In the genomic region with DNA sequence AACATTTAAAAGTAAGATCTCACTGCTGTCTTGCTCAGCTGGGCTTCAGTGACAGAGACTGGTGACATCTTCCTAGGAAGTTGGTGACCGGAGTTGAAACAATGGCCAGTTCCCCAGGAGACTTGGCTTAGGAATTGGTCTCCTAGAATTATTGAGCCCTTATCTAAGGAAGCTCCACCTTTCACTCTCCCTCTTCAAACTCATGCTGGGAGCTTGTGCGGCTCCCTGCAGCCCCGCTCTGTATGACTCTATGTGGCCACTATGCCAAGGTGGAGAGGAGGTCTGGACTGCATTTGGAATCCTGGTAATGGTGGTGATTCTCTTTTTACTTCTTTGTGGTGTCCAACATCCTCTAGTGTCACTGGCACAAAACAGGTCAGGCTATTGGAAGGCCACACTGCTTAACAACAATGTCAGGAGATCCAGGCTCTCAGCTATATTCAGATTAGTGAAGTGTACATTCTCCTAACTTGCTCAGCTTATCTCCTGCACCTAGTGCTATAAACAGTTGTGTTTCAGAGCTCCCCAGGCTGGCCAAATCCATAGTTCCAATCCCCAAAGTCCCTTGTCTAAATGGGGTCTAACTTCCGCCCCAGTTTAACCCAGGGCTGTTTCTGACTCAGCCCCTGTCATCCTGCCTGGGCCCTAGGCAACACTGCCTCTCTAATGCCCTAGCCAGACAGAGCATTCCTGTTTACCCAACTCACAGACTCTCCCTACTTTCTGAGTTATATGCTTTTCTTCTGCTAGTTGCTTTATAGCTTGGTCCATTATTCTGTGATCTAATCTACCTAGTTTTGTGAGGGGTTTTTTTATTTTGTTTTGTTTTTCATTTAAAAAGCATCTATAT, we compare ENCODE assay signal across 11 cellular contexts. TPM values are rescaled to one million over a fixed set of nuclear protein-coding genes. Genes with fewer than 3 reads are reported as not detected.
A peak's percentile ranks its signal among the peaks of the same experiment; 100 is the strongest.
DNase-seq lines count a peak whose midpoint lies in the region; ATAC-seq and TF ChIP-seq lines count a peak whose summit lies in the region.
"Had no signal": no experiment of that assay in that cellular context is flagged by ENCODE, and none has a peak within 500 bp of the region (broad histone marks: within the 10 kb centered on the region; RNA-seq: fewer than 3 reads in every experiment).

No MANE protein-coding gene starts in this region.

- no peak for TF ChIP-seq POLR2A in vagina (IDR thresholded peaks at IDR 0.05)

- H3K27ac Mint-ChIP-seq in activated naive CD4-positive, alpha-beta T cell treated with anti-CD3 and anti-CD28 coated beads, Interleukin-2, amount 10 ng/mL, durations not matched to agents 7 days and 5 days = peak overlapping the region; percentile 9
- peak overlapping the region; percentile 93 for H3K27ac Mint-ChIP-seq in chondrocyte (ENCODE audit: unreplicated experiment)

- ATAC-seq in lower lobe of right lung (no peak), GM19463 (IDR thresholded peaks at IDR 0.05; ENCODE audit: unreplicated experiment) (no peak), GM18517 (IDR thresholded peaks at IDR 0.05; ENCODE audit: unreplicated experiment) (no peak)
- ATAC-seq: upper lobe of right lung had no signal

- TF ChIP-seq CTCF in chondrocyte (IDR thresholded peaks at IDR 0.05) (no peak), lower lobe of right lung (IDR thresholded peaks at IDR 0.05) (no peak), vagina (IDR thresholded peaks at IDR 0.05) (no peak)

- H3K36me3 ChIP-seq in lower lobe of right lung (peaks cover 9% of the 10 kb centered on the region), vagina (no peaks in the 10 kb centered on the region)
- H3K36me3 ChIP-seq: upper lobe of right lung had no signal

- H3K4me1 ChIP-seq in lower lobe of right lung = peaks cover 46% of the 10 kb centered on the region
- peaks cover 51% of the 10 kb centered on the region for H3K4me1 ChIP-seq in vagina

- no peak overlapping the region for H3K4me3 Mint-ChIP-seq in activated naive CD4-positive, alpha-beta T cell treated with anti-CD3 and anti-CD28 coated beads, Interleukin-2, amount 10 ng/mL, durations not matched to agents 7 days and 5 days
- no peak overlapping the region for H3K4me3 Mint-ChIP-seq in chondrocyte (ENCODE audit: unreplicated experiment)

- no peak for DNase-seq in activated naive CD4-positive, alpha-beta T cell treated with anti-CD3 and anti-CD28 coated beads, Interleukin-2, amount 10 ng/mL, durations not matched to agents 7 days and 5 days
- no peak for DNase-seq in activated naive CD4-positive, alpha-beta T cell treated with Interleukin-2 at 50 U/mL for 16 hours
- no peak for DNase-seq in chondrocyte (ENCODE audit: low spot score)
- no peak for DNase-seq in lower lobe of right lung
- DNase-seq in vagina (ENCODE audit: extremely low spot score in 2 of 2) = no peak
- no peak for DNase-seq in HT-29 (ENCODE audit: low spot score)
- DNase-seq: AML-193, SHP77 treated with DMSO at 0.1 percent for 48 hours, upper lobe of right lung had no signal

- H3K9me3 Mint-ChIP-seq in activated naive CD4-positive, alpha-beta T cell treated with anti-CD3 and anti-CD28 coated beads, Interleukin-2, amount 10 ng/mL, durations not matched to agents 7 days and 5 days = no peaks in the 10 kb centered on the region
- no peaks in the 10 kb centered on the region for H3K9me3 Mint-ChIP-seq in chondrocyte (ENCODE audit: low read depth)

- peak overlapping the region; percentile 42 for H3K27ac ChIP-seq in lower lobe of right lung
- H3K27ac ChIP-seq in vagina = peak overlapping the region; percentile 61

- H3K4me3 ChIP-seq in lower lobe of right lung = no peak overlapping the region
- no peak overlapping the region for H3K4me3 ChIP-seq in vagina
- H3K4me3 ChIP-seq: upper lobe of right lung had no signal

- H3K9me3 ChIP-seq in lower lobe of right lung (no peaks in the 10 kb centered on the region), vagina (no peaks in the 10 kb centered on the region)
- H3K9me3 ChIP-seq: upper lobe of right lung had no signal

- H3K27me3 ChIP-seq in lower lobe of right lung (ENCODE audit: low read depth) = no peaks in the 10 kb centered on the region
- H3K27me3 ChIP-seq in vagina = no peaks in the 10 kb centered on the region
- H3K27me3 ChIP-seq: upper lobe of right lung had no signal

- intact Hi-C loops in lower lobe of right lung (cut with DNase I) = no loop called here
- intact Hi-C loops in vagina (cut with DNase I) = no loop called here

- no peaks in the 10 kb centered on the region for H3K27me3 Mint-ChIP-seq in activated naive CD4-positive, alpha-beta T cell treated with anti-CD3 and anti-CD28 coated beads, Interleukin-2, amount 10 ng/mL, durations not matched to agents 7 days and 5 days
- H3K27me3 Mint-ChIP-seq in chondrocyte (ENCODE audit: low read depth) = no peaks in the 10 kb centered on the region

- peaks cover 38% of the 10 kb centered on the region for H3K4me1 Mint-ChIP-seq in activated naive CD4-positive, alpha-beta T cell treated with anti-CD3 and anti-CD28 coated beads, Interleukin-2, amount 10 ng/mL, durations not matched to agents 7 days and 5 days
- H3K4me1 Mint-ChIP-seq in chondrocyte (ENCODE audit: low read depth) = peaks cover 50% of the 10 kb centered on the region

- CTCF ChIA-PET in activated naive CD4-positive, alpha-beta T cell treated with anti-CD3 and anti-CD28 coated beads, Interleukin-2, amount 10 ng/mL, durations not matched to agents 7 days and 5 days (lab: Charles Lee) = interaction anchor here (1.7 kb wide), 1 partner anchor 67 kb away, joined by 3 read pairs; no protein-coding TSS in a partner anchor

- peaks cover 43% of the 10 kb centered on the region for H3K36me3 Mint-ChIP-seq in activated naive CD4-positive, alpha-beta T cell treated with anti-CD3 and anti-CD28 coated beads, Interleukin-2, amount 10 ng/mL, durations not matched to agents 7 days and 5 days
- H3K36me3 Mint-ChIP-seq in chondrocyte (ENCODE audit: low read depth) = peaks cover 4% of the 10 kb centered on the region

RNA-seq across cellular contexts. Expression of gene ATP2B4, which starts 18.3 kb away (rescaled TPM):
- total RNA-seq in chondrocyte (71.4 to 133 TPM (median 130 TPM) in 3 replicates), lower lobe of right lung (92.3 TPM), vagina (101 TPM)
- total RNA-seq in HT-29 (2014; rRNA removed; shearing (Covaris generic)) = 5.5 TPM in 2 replicates

Comparison
In these comparisons a context has a peak if more than half of its experiments do, and no peak if none do; other contexts are left out.
1. RNA of gene ATP2B4, which starts 18.3 kb away (total RNA-seq): 71.4 to 133 TPM in chondrocyte, 101 TPM in vagina (single experiment) and 92.3 TPM in lower lobe of right lung (single experiment); 5.5 TPM in HT-29; every median in the first group is over 10 times any median in the second.